Comparison of ENCODE assay signal across 1 cellular context in the genomic region with DNA sequence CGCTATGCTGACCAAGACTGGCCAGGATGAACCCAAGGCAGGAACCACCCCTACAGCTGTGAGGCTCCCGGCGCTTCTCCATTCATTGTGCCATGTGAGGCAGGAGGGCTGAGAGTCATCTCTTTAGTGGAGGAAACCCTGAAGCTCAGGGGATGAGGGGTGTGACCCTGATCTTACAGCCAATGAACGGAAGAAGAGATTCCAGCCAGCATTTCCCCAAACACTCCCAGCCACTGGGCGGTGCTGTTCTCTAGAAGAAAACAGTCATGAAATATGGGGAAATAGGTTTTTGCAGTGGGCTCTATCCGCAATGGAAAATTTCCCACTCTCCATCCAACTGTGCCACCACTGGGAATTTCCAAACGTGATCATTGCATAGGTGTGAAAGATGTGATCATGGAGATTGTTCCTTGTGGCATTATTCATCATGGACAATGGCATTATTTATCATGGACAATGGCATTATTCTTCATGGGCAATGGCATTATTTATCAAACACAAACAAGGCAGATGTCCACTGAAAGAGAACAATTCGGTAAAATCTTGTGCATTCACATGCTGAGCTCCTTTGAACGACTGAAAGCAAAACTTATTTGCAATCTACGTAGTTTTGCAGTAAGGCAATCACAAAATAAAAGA.
TF ChIP-seq lines count a peak whose summit lies in the region.

No MANE protein-coding gene starts in this region.

TF ChIP-seq in A549, 52 proteins besides CTCF, POLR2A, EP300 and RAD21 (continued from another document):
- TF ChIP-seq, protein P1, sequence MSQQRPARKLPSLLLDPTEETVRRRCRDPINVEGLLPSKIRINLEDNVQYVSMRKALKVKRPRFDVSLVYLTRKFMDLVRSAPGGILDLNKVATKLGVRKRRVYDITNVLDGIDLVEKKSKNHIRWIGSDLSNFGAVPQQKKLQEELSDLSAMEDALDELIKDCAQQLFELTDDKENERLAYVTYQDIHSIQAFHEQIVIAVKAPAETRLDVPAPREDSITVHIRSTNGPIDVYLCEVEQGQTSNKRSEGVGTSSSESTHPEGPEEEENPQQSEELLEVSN (IDR thresholded peaks at IDR 0.05; ENCODE audit: borderline replicate concordance, low read depth): no peak
